ENCODE assay signal across 25 cellular contexts in genomic region chr22:32947581-32947980, GRCh38.
DNase-seq lines count a peak whose midpoint lies in the region; ATAC-seq, FAIRE-seq and TF ChIP-seq lines count a peak whose summit lies in the region.
"Had no signal": no experiment of that assay in that cellular context is flagged by ENCODE, and none has a peak within 500 bp of the region (broad histone marks: within the 10 kb centered on the region; RNA-seq: fewer than 3 reads in every experiment).

No MANE protein-coding gene starts in this region.

- FAIRE-seq in small intestine (lab: Jason Lieb, UNC) = no peak
- FAIRE-seq: A204.1, G401.6, GM12891, GM19239 had no signal

- ATAC-seq in GM21390 (IDR thresholded peaks at IDR 0.05; ENCODE audit: unreplicated experiment) = no peak

- H3K27ac ChIP-seq in VCaP = peak overlapping the region; percentile 37; the same call in 1 of the 2 replicates
- no peak overlapping the region for H3K27ac ChIP-seq in esophagus muscularis mucosa (replicated peaks in 1 of 4)
- no peak overlapping the region for H3K27ac ChIP-seq in small intestine (ENCODE audit: low read depth in 1 of 2, low read length in 1 of 2)
- H3K27ac ChIP-seq: BLaER1 had no signal

- H3K36me3 ChIP-seq in esophagus muscularis mucosa (no peaks in the 10 kb centered on the region), small intestine (ENCODE audit: control insufficient read depth in 2 of 2, insufficient read depth in 2 of 2, low read length in 2 of 2) (no peaks in the 10 kb centered on the region)
- H3K36me3 ChIP-seq: BE2C, BLaER1 had no signal

- H3K9me3 ChIP-seq in esophagus muscularis mucosa (no peaks in the 10 kb centered on the region), small intestine (ENCODE audit: control insufficient read depth, low read depth) (no peaks in the 10 kb centered on the region)
- H3K9me3 ChIP-seq: BE2C, BLaER1 had no signal

- H3K27me3 ChIP-seq in esophagus muscularis mucosa = no peaks in the 10 kb centered on the region
- H3K27me3 ChIP-seq in small intestine (ENCODE audit: control insufficient read depth in 2 of 2, insufficient read depth in 2 of 2, low read length in 2 of 2) = no peaks in the 10 kb centered on the region
- H3K27me3 ChIP-seq: BE2C, BLaER1 had no signal

- H3K4me3 ChIP-seq in esophagus muscularis mucosa (no peak overlapping the region), small intestine (ENCODE audit: low read depth in 1 of 2, low read length in 2 of 2) (no peak overlapping the region)
- H3K4me3 ChIP-seq: BLaER1 had no signal

- no peak for TF ChIP-seq EP300 in esophagus muscularis mucosa (IDR thresholded peaks at IDR 0.05)

- TF ChIP-seq CTCF in VCaP (conservative IDR thresholded peaks at IDR 0.05) (no peak), esophagus muscularis mucosa (IDR thresholded peaks at IDR 0.05) (no peak)

- no peak for TF ChIP-seq POLR2A in esophagus muscularis mucosa (IDR thresholded peaks at IDR 0.05; ENCODE audit: low read depth)

- DNase-seq in esophagus muscularis mucosa (ENCODE audit: extremely low spot score) (peak; percentile 39), small intestine (peak; percentile 94), G401 (ENCODE audit: low spot score) (no peak)
- DNase-seq: 8988T; ACHN; BE2C; C1 segment of cervical spinal cord; CD4-positive, alpha-beta memory T cell; CD4-positive, CD25-positive, alpha-beta regulatory T cell; CD8-positive, alpha-beta memory T cell; COR-L47; DMS 273 treated with DMSO at 0.1 percent for 48 hours; DMS153; DMS53; DMS79; DND-41; EL; GF-D8 had no signal

- H3K4me1 ChIP-seq in esophagus muscularis mucosa (peaks cover 29 to 33% (median 31%) of the 10 kb centered on the region in 4 donors), small intestine (ENCODE audit: control insufficient read depth in 2 of 2, insufficient read depth in 1 of 2, low read depth in 1 of 2, low read length in 1 of 2) (no peaks in the 10 kb centered on the region)

- intact Hi-C loops in esophagus muscularis mucosa (cut with DNase I) = no loop called here

- in situ Hi-C loops in G401 (cut with HindIII; ENCODE audit: low sequenced_read_pairs) = no loop called here

- 79% methylated on average over 2 of the region's 2 CpGs for whole genome bisulfite sequencing in esophagus muscularis mucosa
- 17 to 53% (median 23%) methylated on average over 2 of the region's 2 CpGs for WGBS in small intestine, 3 donors
